In the genomic region with DNA sequence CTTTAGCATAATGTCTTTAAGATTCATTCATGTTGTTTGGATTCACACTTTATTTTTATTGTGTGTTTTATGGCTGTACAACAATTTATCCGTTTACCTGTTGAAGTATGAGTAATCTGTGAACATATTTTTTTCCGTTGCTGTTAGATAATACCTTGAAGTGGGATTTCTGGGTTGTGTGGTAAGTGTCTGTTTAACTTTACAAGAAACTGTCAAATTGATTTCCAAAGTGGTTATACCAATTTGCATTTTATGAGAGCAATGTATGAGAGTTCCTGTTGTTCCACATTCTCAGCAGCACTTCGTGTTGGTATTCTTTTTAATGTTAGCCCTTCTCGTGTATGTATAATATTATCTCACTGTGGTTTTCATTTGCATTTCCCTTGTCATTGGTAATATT, we compare ENCODE assay signal across 25 cellular contexts. TPM values are rescaled to one million over a fixed set of nuclear protein-coding genes. Genes with fewer than 3 reads are reported as not detected.
"Had no signal": no experiment of that assay in that cellular context is flagged by ENCODE, and none has a peak within 500 bp of the region (broad histone marks: within the 10 kb centered on the region; RNA-seq: fewer than 3 reads in every experiment).

No MANE protein-coding gene starts in this region.

- H3K4me1 ChIP-seq: ascending aorta, body of pancreas, Peyer's patch had no signal

- H3K27ac ChIP-seq: ascending aorta, body of pancreas, Peyer's patch, RWPE1, SJCRH30, WERI-Rb-1 had no signal

- H3K36me3 ChIP-seq: WERI-Rb-1 had no signal

- H3K27ac Mint-ChIP-seq: activated CD8-positive, alpha-beta memory T cell treated with anti-CD3 and anti-CD28 coated beads, Interleukin-2, amount 10 ng/mL, durations not matched to agents 7 days and 5 days; activated naive CD4-positive, alpha-beta T cell treated with anti-CD3 and anti-CD28 coated beads, Interleukin-2, amount 10 ng/mL, durations not matched to agents 7 days and 5 days had no signal

- H3K27me3 Mint-ChIP-seq: activated CD8-positive, alpha-beta memory T cell treated with anti-CD3 and anti-CD28 coated beads, Interleukin-2, amount 10 ng/mL, durations not matched to agents 7 days and 5 days; activated naive CD4-positive, alpha-beta T cell treated with anti-CD3 and anti-CD28 coated beads, Interleukin-2, amount 10 ng/mL, durations not matched to agents 7 days and 5 days had no signal

- ATAC-seq: activated CD8-positive, alpha-beta memory T cell treated with anti-CD3 and anti-CD28 coated beads, Interleukin-2, amount 10 ng/mL, durations not matched to agents 7 days and 5 days; body of pancreas had no signal

- H3K4me3 ChIP-seq: ascending aorta, body of pancreas, Peyer's patch, SJCRH30 had no signal

- H3K27me3 ChIP-seq: ascending aorta, body of pancreas, Peyer's patch, SJCRH30 had no signal

- H3K9me3 ChIP-seq: ascending aorta, body of pancreas, Peyer's patch, SJCRH30, SK-N-SH had no signal

- H3K4me1 Mint-ChIP-seq: activated CD8-positive, alpha-beta memory T cell treated with anti-CD3 and anti-CD28 coated beads, Interleukin-2, amount 10 ng/mL, durations not matched to agents 7 days and 5 days had no signal

- H3K9ac ChIP-seq: SK-N-SH had no signal

- H3K4me3 Mint-ChIP-seq: activated CD8-positive, alpha-beta memory T cell treated with anti-CD3 and anti-CD28 coated beads, Interleukin-2, amount 10 ng/mL, durations not matched to agents 7 days and 5 days; activated naive CD4-positive, alpha-beta T cell treated with anti-CD3 and anti-CD28 coated beads, Interleukin-2, amount 10 ng/mL, durations not matched to agents 7 days and 5 days had no signal

- DNase-seq: activated CD4-positive, CD25-positive, alpha-beta regulatory T cell treated with anti-CD3 and anti-CD28 coated beads, Interleukin-2, amount 50 U/mL, for 72 hours; activated CD8-positive, alpha-beta memory T cell treated with anti-CD3 and anti-CD28 coated beads, Interleukin-2, amount 10 ng/mL, durations not matched to agents 7 days and 5 days; activated effector memory CD4-positive, alpha-beta T cell treated with anti-CD3 and anti-CD28 coated beads, Interleukin-2, amount 50 U/mL, for 16 hours; activated naive CD4-positive, alpha-beta T cell treated with anti-CD3 and anti-CD28 coated beads, Interleukin-2, amount 10 ng/mL, durations not matched to agents 7 days and 5 days; amniotic stem cell; body of pancreas; central memory CD4-positive, alpha-beta T cell; Karpas-422; NCI-H1105 treated with DMSO at 0.1 percent for 48 hours; NCI-H1436 treated with DMSO at 0.1 percent for 48 hours; NCI-H187; NCI-H2081; NCI-H446; NCI-H524; Peyer's patch; Right ventricle myocardium superior; SJCRH30; SK-N-SH; T-helper 1 cell; WERI-Rb-1 had no signal

RNA-seq across cellular contexts. Expression of a gene that starts 55.8 kb away (rescaled TPM):
- total RNA-seq: activated CD8-positive, alpha-beta memory T cell treated with anti-CD3 and anti-CD28 coated beads, Interleukin-2, amount 10 ng/mL, durations not matched to agents 7 days and 5 days; ascending aorta; body of pancreas; bronchial epithelial cell; chondrocyte; Right ventricle myocardium superior; SJCRH30; T-helper 2 cell treated with Interferon-gamma antibody and Interleukin-4, amounts not matched to agents 100 ng/mL and 5 ng/mL, for 36 hours had no signal
- polyA plus RNA-seq: SK-N-SH had no signal
